ENCODE assay signal across 9 cellular contexts in genomic region chr11:120186799-120187591, GRCh38. TPM values are rescaled to one million over a fixed set of nuclear protein-coding genes. Genes with fewer than 3 reads are reported as not detected.
DNase-seq lines count a peak whose midpoint lies in the region; ATAC-seq and TF ChIP-seq lines count a peak whose summit lies in the region.
"Had no signal": no experiment of that assay in that cellular context is flagged by ENCODE, and none has a peak within 500 bp of the region (broad histone marks: within the 10 kb centered on the region; RNA-seq: fewer than 3 reads in every experiment).

No MANE protein-coding gene starts in this region.

- H3K27me3 ChIP-seq in OCI-LY3 (ENCODE audit: low read depth, low read length) (no peaks in the 10 kb centered on the region; the same call in none of the 2 replicates), spleen (replicated peaks in 1 of 7) (peaks cover 0 to 6% (median 0%) of the 10 kb centered on the region in 7 donors)

- no peaks in the 10 kb centered on the region for H3K36me3 Mint-ChIP-seq in T-helper 2 cell treated with Interferon-gamma antibody and Interleukin-4, amounts not matched to agents 5 μg/mL and 100 μg/mL, for 36 hours (ENCODE audit: low read depth)

- intact Hi-C loops in cardiac septum (cut with DNase I) = no loop called here
- intact Hi-C loops in spleen (cut with DNase I; ENCODE audit: low total_unique reads) = no loop called here

- H3K4me3 ChIP-seq in OCI-LY3 (ENCODE audit: low read length) (no peak overlapping the region), spleen (no peak overlapping the region)

- H3K9me3 ChIP-seq in OCI-LY3 (ENCODE audit: insufficient read depth, low read length) = no peaks in the 10 kb centered on the region
- H3K9me3 ChIP-seq in spleen = no peaks in the 10 kb centered on the region

- H3K4me1 Mint-ChIP-seq in T-helper 2 cell treated with Interferon-gamma antibody and Interleukin-4, amounts not matched to agents 5 μg/mL and 100 μg/mL, for 36 hours (ENCODE audit: low read depth) = no peaks in the 10 kb centered on the region

- 62 to 79% (median 64%) methylated on average over 17 of the region's 17 CpGs for WGBS in spleen, 5 donors

- H4K20me1 ChIP-seq in OCI-LY3 (ENCODE audit: insufficient read depth, low read length) = no peaks in the 10 kb centered on the region

- TF ChIP-seq CTCF in OCI-LY3 (IDR thresholded peaks at IDR 0.05; ENCODE audit: low read depth, low read length) (no peak), spleen (IDR thresholded peaks at IDR 0.05 in 8 of 11, conservative IDR thresholded peaks at IDR 0.05 in 3 of 11) (no peak)

- no peaks in the 10 kb centered on the region for H3K79me2 ChIP-seq in OCI-LY3 (ENCODE audit: low read length)

- peak; percentile 44 for DNase-seq in T-helper 2 cell treated with Interferon-gamma antibody and Interleukin-4, amounts not matched to agents 5 μg/mL and 100 μg/mL, for 36 hours (ENCODE audit: low spot score)
- DNase-seq in T-helper 2 cell (no peak), cardiac septum (ENCODE audit: low spot score) (peak; percentile 68), spleen (peak; percentile 59), NCI-H128 (lab: John Stamatoyannopoulos, UW; ENCODE audit: unreplicated experiment) (no peak), NCI-H1048 (lab: John Stamatoyannopoulos, UW) (no peak)

- H3K27ac ChIP-seq in OCI-LY3 (ENCODE audit: low read length) (no peak overlapping the region; the same call in 1 of the 2 replicates), spleen (peak overlapping the region in 6 of 8 donors; percentile 52 to 75 (median 66))

- H3K27ac Mint-ChIP-seq in T-helper 2 cell treated with Interferon-gamma antibody and Interleukin-4, amounts not matched to agents 5 μg/mL and 100 μg/mL, for 36 hours = no peak overlapping the region
- H3K27ac Mint-ChIP-seq: stimulated activated naive CD8-positive, alpha-beta T cell treated with anti-CD3 and anti-CD28 coated beads, Interleukin-15, Interleukin-2, amounts not matched to agents 100 ng/mL and 50 ng/mL, for 24 hours had no signal

- H2AFZ ChIP-seq in OCI-LY3 (ENCODE audit: low read depth, low read length) = peak overlapping the region; percentile 96

- no peak for TF ChIP-seq POLR2A in spleen (IDR thresholded peaks at IDR 0.05)

- H3K36me3 ChIP-seq in OCI-LY3 (replicated peaks; ENCODE audit: low read depth, low read length) = no peaks in the 10 kb centered on the region
- H3K36me3 ChIP-seq in spleen = no peaks in the 10 kb centered on the region

- H3K9ac ChIP-seq in OCI-LY3 (ENCODE audit: low read length) = no peak overlapping the region

- H3K4me3 Mint-ChIP-seq in T-helper 2 cell treated with Interferon-gamma antibody and Interleukin-4, amounts not matched to agents 5 μg/mL and 100 μg/mL, for 36 hours = no peak overlapping the region
- H3K4me3 Mint-ChIP-seq: stimulated activated naive CD8-positive, alpha-beta T cell treated with anti-CD3 and anti-CD28 coated beads, Interleukin-15, Interleukin-2, amounts not matched to agents 100 ng/mL and 50 ng/mL, for 24 hours had no signal

- H3K27me3 Mint-ChIP-seq in T-helper 2 cell treated with Interferon-gamma antibody and Interleukin-4, amounts not matched to agents 5 μg/mL and 100 μg/mL, for 36 hours (ENCODE audit: low read depth) = peaks cover 12% of the 10 kb centered on the region

- H3K4me1 ChIP-seq in OCI-LY3 (ENCODE audit: low read length) (peaks cover 16% of the 10 kb centered on the region), spleen (peaks cover 0 to 48% (median 18%) of the 10 kb centered on the region in 6 donors)

- ATAC-seq in HG03378 (IDR thresholded peaks at IDR 0.05; ENCODE audit: unreplicated experiment) = no peak

- H3K9me3 Mint-ChIP-seq in T-helper 2 cell treated with Interferon-gamma antibody and Interleukin-4, amounts not matched to agents 5 μg/mL and 100 μg/mL, for 36 hours = no peaks in the 10 kb centered on the region
- H3K9me3 Mint-ChIP-seq: stimulated activated naive CD8-positive, alpha-beta T cell treated with anti-CD3 and anti-CD28 coated beads, Interleukin-15, Interleukin-2, amounts not matched to agents 100 ng/mL and 50 ng/mL, for 24 hours had no signal

- H3K4me2 ChIP-seq in OCI-LY3 (ENCODE audit: low read length) = peak overlapping the region; percentile 34

RNA-seq across cellular contexts. Expression of gene OAF, which starts 23.8 kb away (rescaled TPM):
- 17.8 TPM for total RNA-seq in cardiac septum
- 100 to 1,000 TPM in 1 of 7 donors, 10 to 100 TPM in 6; 28.3 to 148 (median 82.6) TPM for total RNA-seq in spleen
- polyA plus RNA-seq in spleen = 10 to 100 TPM; 10.6 to 44.1 (median 20.5) TPM

RNA-seq across cellular contexts. Expression of gene TRIM29, which starts 49.1 kb away (rescaled TPM):
- total RNA-seq in cardiac septum (not detected), spleen (1 to 10 TPM in 2 of 7 donors, under 1 TPM in 1, not detected in 4; 0.81 to 2.0 (median 1.2) TPM)
- under 1 TPM; 0.03 to 0.64 (median 0.20) TPM for polyA plus RNA-seq in spleen

RNA-seq across cellular contexts. Expression of gene POU2F3, which starts 52.9 kb away (rescaled TPM):
- total RNA-seq in cardiac septum (not detected), spleen (under 1 TPM in 3 of 7 donors, not detected in 4; 0.22 to 0.27 (median 0.26) TPM)
- under 1 TPM; 0.04 to 0.16 (median 0.05) TPM for polyA plus RNA-seq in spleen

Comparison
In these comparisons a context has a peak if more than half of its experiments do, and no peak if none do; other contexts are left out.
1. DNase-seq: peak in T-helper 2 cell treated with Interferon-gamma antibody and Interleukin-4, amounts not matched to agents 5 μg/mL and 100 μg/mL, for 36 hours (single experiment), cardiac septum (single experiment) and spleen (single experiment); none in T-helper 2 cell (0 of 5), NCI-H128 (single experiment) and NCI-H1048 (single experiment).